Comparison of ENCODE assay signal across 11 cellular contexts in genomic region chr2:177106212-177106611, GRCh38.
DNase-seq lines count a peak whose midpoint lies in the region; ATAC-seq and TF ChIP-seq lines count a peak whose summit lies in the region.
"Had no signal": no experiment of that assay in that cellular context is flagged by ENCODE, and none has a peak within 500 bp of the region (broad histone marks: within the 10 kb centered on the region; RNA-seq: fewer than 3 reads in every experiment).

No MANE protein-coding gene starts in this region.

- ATAC-seq in GM18498 (IDR thresholded peaks at IDR 0.05; ENCODE audit: unreplicated experiment) (peak; percentile 72), HG02610 (IDR thresholded peaks at IDR 0.05; ENCODE audit: unreplicated experiment) (no peak)

- TF ChIP-seq CTCF in C4-2B (conservative IDR thresholded peaks at IDR 0.05): peak; percentile 24
- peak; percentile 32 for TF ChIP-seq CTCF in epithelial cell of proximal tubule (conservative IDR thresholded peaks at IDR 0.05; ENCODE audit: low read depth, low read length)

- H3K4me3 ChIP-seq in epithelial cell of proximal tubule (ENCODE audit: low read depth, low read length): no peak overlapping the region
- H3K4me3 ChIP-seq: skin epidermis had no signal

- DNase-seq in M059J (ENCODE audit: low read depth) (peak; percentile 11), epithelial cell of proximal tubule (ENCODE audit: low read depth) (no peak), NCI-H1694 (lab: John Stamatoyannopoulos, UW) (no peak), NCI-H2107 treated with DMSO at 0.1 percent for 48 hours (lab: John Stamatoyannopoulos, UW; ENCODE audit: unreplicated experiment) (no peak)
- DNase-seq in stimulated activated CD4-positive, alpha-beta T cell treated with anti-CD3 and anti-CD28 coated beads, Interleukin-1b, Interleukin-23, amount 100 ng/mL, for 48 hours: no peak
- DNase-seq: foreskin melanocyte, mesenchymal stem cell had no signal

- no peak overlapping the region for H3K27ac ChIP-seq in C4-2B
- H3K27ac ChIP-seq: skin epidermis had no signal
